ENCODE assay signal across 8 cellular contexts in the genomic region with DNA sequence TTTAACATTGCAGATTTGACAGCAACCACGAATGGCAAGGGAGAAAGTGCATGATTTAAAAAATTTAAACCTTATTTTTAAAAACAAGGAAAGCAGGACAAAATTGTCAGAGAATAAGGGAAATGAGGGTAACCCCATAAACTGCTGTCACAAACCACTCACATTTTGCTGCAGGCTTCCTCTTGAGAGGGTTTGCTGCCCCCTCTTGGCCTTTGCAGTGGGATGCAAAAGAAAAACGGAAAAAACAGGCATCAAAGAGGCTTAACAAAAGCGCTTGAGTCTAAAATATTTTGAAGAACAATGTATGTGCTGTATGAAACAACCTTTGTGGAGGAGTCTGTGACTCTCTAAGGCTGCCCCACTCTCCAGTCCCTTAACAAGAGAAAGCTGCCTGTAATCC.
A peak's percentile ranks its signal among the peaks of the same experiment; 100 is the strongest.
DNase-seq lines count a peak whose midpoint lies in the region; ATAC-seq and TF ChIP-seq lines count a peak whose summit lies in the region.

No MANE protein-coding gene starts in this region.

- H3K36me3 ChIP-seq in ACC112 (ENCODE audit: insufficient read depth, low read length), result no peaks in the 10 kb centered on the region
- no peaks in the 10 kb centered on the region for H3K36me3 ChIP-seq in hepatocyte (replicated peaks; ENCODE audit: insufficient read depth, low read depth)
- no peaks in the 10 kb centered on the region for H3K36me3 ChIP-seq in spleen

- H3K36me3 Mint-ChIP-seq in activated naive CD8-positive, alpha-beta T cell treated with anti-CD3 and anti-CD28 coated beads for 36 hours, result no peaks in the 10 kb centered on the region

- H3K4me3 ChIP-seq in ACC112 (ENCODE audit: low read depth, low read length) (peak overlapping the region; percentile 47), GM12865 (ENCODE audit: low read depth, low read length) (no peak overlapping the region), hepatocyte (no peak overlapping the region), spleen (no peak overlapping the region)

- H3K4me1 Mint-ChIP-seq in activated naive CD8-positive, alpha-beta T cell treated with anti-CD3 and anti-CD28 coated beads for 36 hours, result no peaks in the 10 kb centered on the region

- DNase-seq in GM12865 (ENCODE audit: low read depth) (peak; percentile 58), NCI-H526 treated with DMSO at 0.1 percent for 48 hours (lab: John Stamatoyannopoulos, UW) (peak; percentile 36), hepatocyte (ENCODE audit: low spot score) (peak; percentile 80), spleen (no peak)
- DNase-seq in activated naive CD8-positive, alpha-beta T cell treated with anti-CD3 and anti-CD28 coated beads for 36 hours, result peak; percentile 8

- ATAC-seq in HG03378 (IDR thresholded peaks at IDR 0.05; ENCODE audit: unreplicated experiment), result peak; percentile 78
- ATAC-seq in GM21529 (IDR thresholded peaks at IDR 0.05; ENCODE audit: unreplicated experiment), result no peak

- H3K79me2 ChIP-seq in ACC112 (ENCODE audit: control insufficient read depth, insufficient read depth, low read length, unreplicated experiment) (no peaks in the 10 kb centered on the region), hepatocyte (no peaks in the 10 kb centered on the region)

- TF ChIP-seq POLR2A in spleen (IDR thresholded peaks at IDR 0.05), result no peak

- no peaks in the 10 kb centered on the region for H3K9me2 ChIP-seq in hepatocyte (replicated peaks; ENCODE audit: insufficient read depth)

- no peak overlapping the region for H3K27ac ChIP-seq in ACC112 (ENCODE audit: low read depth, low read length)
- H3K27ac ChIP-seq in hepatocyte, result no peak overlapping the region
- no peak overlapping the region for H3K27ac ChIP-seq in spleen

- no peaks in the 10 kb centered on the region for H3K9me3 ChIP-seq in hepatocyte (ENCODE audit: low read depth)
- H3K9me3 ChIP-seq in spleen, result no peaks in the 10 kb centered on the region

- no peak overlapping the region for H3K4me3 Mint-ChIP-seq in activated naive CD8-positive, alpha-beta T cell treated with anti-CD3 and anti-CD28 coated beads for 36 hours

- H3K4me2 ChIP-seq in hepatocyte, result no peak overlapping the region

- no peak overlapping the region for H3K27ac Mint-ChIP-seq in activated naive CD8-positive, alpha-beta T cell treated with anti-CD3 and anti-CD28 coated beads for 36 hours

- intact Hi-C loops in spleen (cut with DNase I; ENCODE audit: low total_unique reads), result no loop called here

- H3K9me3 Mint-ChIP-seq in activated naive CD8-positive, alpha-beta T cell treated with anti-CD3 and anti-CD28 coated beads for 36 hours, result no peaks in the 10 kb centered on the region

- H3K27me3 ChIP-seq in ACC112 (ENCODE audit: insufficient read depth, low read length) (no peaks in the 10 kb centered on the region), hepatocyte (no peaks in the 10 kb centered on the region), spleen (replicated peaks in 1 of 7) (no peaks in the 10 kb centered on the region)

- H2AFZ ChIP-seq in ACC112 (ENCODE audit: low read length, unreplicated experiment), result peak overlapping the region; percentile 27
- no peak overlapping the region for H2AFZ ChIP-seq in hepatocyte

- H3K4me1 ChIP-seq in ACC112 (ENCODE audit: control insufficient read depth, insufficient read depth, low read length, unreplicated experiment) (no peaks in the 10 kb centered on the region), hepatocyte (ENCODE audit: insufficient read depth) (no peaks in the 10 kb centered on the region), spleen (no peaks in the 10 kb centered on the region)

- peak; percentile 54 for TF ChIP-seq CTCF in GM12865 (IDR thresholded peaks at IDR 0.05; ENCODE audit: insufficient read depth, low read depth, low read length, missing control alignments)
- peak; percentile 96 for TF ChIP-seq CTCF in hepatocyte (IDR thresholded peaks at IDR 0.05; ENCODE audit: poor library complexity)
- TF ChIP-seq CTCF in spleen (IDR thresholded peaks at IDR 0.05 in 8 of 11, conservative IDR thresholded peaks at IDR 0.05 in 3 of 11), result peak in 7 of 11 experiments; percentile 37 to 60 (median 49)

- no peaks in the 10 kb centered on the region for H4K20me1 ChIP-seq in hepatocyte (ENCODE audit: insufficient read depth, poor library complexity, severe bottlenecking)

- no peaks in the 10 kb centered on the region for H3K27me3 Mint-ChIP-seq in activated naive CD8-positive, alpha-beta T cell treated with anti-CD3 and anti-CD28 coated beads for 36 hours

- 6% methylated on average over 3 of the region's 3 CpGs for WGBS in hepatocyte (ENCODE audit: low lambda C conversion rate, missing lambda C conversion rate)
- 0 to 6% (median 3%) methylated on average over 3 of the region's 3 CpGs for WGBS in spleen, 5 donors
